29 cellular contexts compared by ENCODE assay signal in genomic region chr20:25464501-25465204, GRCh38. TPM values are rescaled to one million over a fixed set of nuclear protein-coding genes. Genes with fewer than 3 reads are reported as not detected.
A peak's percentile ranks its signal among the peaks of the same experiment; 100 is the strongest.
DNase-seq lines count a peak whose midpoint lies in the region; ATAC-seq and TF ChIP-seq lines count a peak whose summit lies in the region.
"Had no signal": no experiment of that assay in that cellular context is flagged by ENCODE, and none has a peak within 500 bp of the region (broad histone marks: within the 10 kb centered on the region; RNA-seq: fewer than 3 reads in every experiment).

No MANE protein-coding gene starts in this region.

- no peaks in the 10 kb centered on the region for H3K27me3 ChIP-seq in right atrium auricular region
- H3K27me3 ChIP-seq in RWPE2 (ENCODE audit: insufficient read depth, poor library complexity, severe bottlenecking), result no peaks in the 10 kb centered on the region
- H3K27me3 ChIP-seq in dorsolateral prefrontal cortex, result no peaks in the 10 kb centered on the region
- H3K27me3 ChIP-seq in PC-3 (ENCODE audit: low read length), result no peaks in the 10 kb centered on the region
- H3K27me3 ChIP-seq: BLaER1, breast epithelium, esophagus muscularis mucosa, gastrocnemius medialis, Peyer's patch, SJSA1, tibial artery had no signal

- H2AFZ ChIP-seq in PC-3 (ENCODE audit: low read length), result no peak overlapping the region

- no peaks in the 10 kb centered on the region for H4K20me1 ChIP-seq in PC-3 (ENCODE audit: low read length)

- no peak overlapping the region for H3K4me3 ChIP-seq in right atrium auricular region
- H3K4me3 ChIP-seq in RWPE2 (ENCODE audit: severe bottlenecking), result no peak overlapping the region
- H3K4me3 ChIP-seq in dorsolateral prefrontal cortex, result no peak overlapping the region
- no peak overlapping the region for H3K4me3 ChIP-seq in PC-3 (ENCODE audit: low read length)
- H3K4me3 ChIP-seq: BLaER1, breast epithelium, coronary artery, esophagus muscularis mucosa, gastrocnemius medialis, Peyer's patch, SJSA1, smooth muscle cell, tibial artery had no signal

- H3K9me2 ChIP-seq in PC-3 (replicated peaks; ENCODE audit: low read length), result no peaks in the 10 kb centered on the region

- H3F3A ChIP-seq in PC-3 (ENCODE audit: low read length, unreplicated experiment), result no peaks in the 10 kb centered on the region

- CTCF ChIA-PET in PC-3 (lab: Charles Lee), result no interaction called here

- H3K27ac ChIP-seq in right atrium auricular region, result no peak overlapping the region
- H3K27ac ChIP-seq in RWPE2 (ENCODE audit: poor library complexity, severe bottlenecking), result no peak overlapping the region
- peak overlapping the region in 1 of 59 donors; percentile 22 for H3K27ac ChIP-seq in dorsolateral prefrontal cortex
- H3K27ac ChIP-seq in PC-3 (ENCODE audit: low read length), result no peak overlapping the region
- H3K27ac ChIP-seq: BLaER1, breast epithelium, coronary artery, esophagus muscularis mucosa, HL-60, Peyer's patch, SJSA1, tibial artery had no signal

- no peak overlapping the region for H3K9ac ChIP-seq in PC-3 (ENCODE audit: low read length)
- H3K9ac ChIP-seq: BLaER1 had no signal

- TF ChIP-seq CTCF in right atrium auricular region (IDR thresholded peaks at IDR 0.05), result no peak
- TF ChIP-seq CTCF in RWPE2 (IDR thresholded peaks at IDR 0.05; ENCODE audit: poor library complexity, severe bottlenecking), result no peak
- TF ChIP-seq CTCF in dorsolateral prefrontal cortex (IDR thresholded peaks at IDR 0.05 in 54 of 56, conservative IDR thresholded peaks at IDR 0.05 in 2 of 56; ENCODE audit: low read depth in 1 of 56, partially characterized antibody in 56 of 56), result no peak
- TF ChIP-seq CTCF in PC-3 (conservative IDR thresholded peaks at IDR 0.05; ENCODE audit: low read depth, low read length), result no peak

- POLR2A ChIA-PET in PC-3 (lab: Charles Lee; ENCODE audit: unreplicated experiment), result no interaction called here

- H3K36me3 ChIP-seq in right atrium auricular region (peaks cover 9% of the 10 kb centered on the region), RWPE2 (ENCODE audit: low read depth) (peaks cover 4% of the 10 kb centered on the region; the same call in 1 of the 2 replicates), PC-3 (ENCODE audit: low read depth, low read length) (no peaks in the 10 kb centered on the region)
- H3K36me3 ChIP-seq: breast epithelium, gastrocnemius medialis had no signal

- no TSS peak for BruUV-seq in PC-3 (replicated peaks; lab: Mats Ljungman, UMichigan)

- H3K4me1 ChIP-seq in right atrium auricular region, result peaks cover 0 to 7% of the 10 kb centered on the region in 2 donors
- H3K4me1 ChIP-seq in RWPE2 (ENCODE audit: insufficient read depth, poor library complexity, severe bottlenecking), result no peaks in the 10 kb centered on the region
- no peaks in the 10 kb centered on the region for H3K4me1 ChIP-seq in PC-3 (ENCODE audit: insufficient read depth, low read length)
- H3K4me1 ChIP-seq: breast epithelium, esophagus muscularis mucosa, gastrocnemius medialis, Peyer's patch, SJSA1, tibial artery had no signal

- DNase-seq in cardiac septum (ENCODE audit: low spot score) (peak; percentile 53), right atrium auricular region (ENCODE audit: low spot score) (no peak), RWPE2 (ENCODE audit: low spot score) (peak; percentile 29), myocyte (ENCODE audit: low read depth) (peak; percentile 35), dorsolateral prefrontal cortex (no peak), PC-3 (no peak)
- DNase-seq: activated CD4-positive, CD25-positive, alpha-beta regulatory T cell; activated CD8-positive, alpha-beta memory T cell treated with anti-CD3 and anti-CD28 coated beads, Interleukin-2, amount 10 ng/mL, durations not matched to agents 7 days and 5 days; DND-41; endodermal cell; HFFc6; hippocampal formation; Karpas-422; mesenchymal stem cell; NCI-H187; NCI-H526; Peyer's patch; stimulated activated CD4-positive, alpha-beta T cell treated with anti-CD3 and anti-CD28 coated beads, Interleukin-2, amount 100 ng/mL, for 24 hours; tibial artery had no signal

- intact Hi-C loops in cardiac septum (cut with DNase I) (no loop called here), dorsolateral prefrontal cortex (cut with DNase I) (no loop called here), PC-3 (cut with micrococcal nuclease) (no loop called here)

- H3K9me3 ChIP-seq in right atrium auricular region (no peaks in the 10 kb centered on the region), RWPE2 (ENCODE audit: severe bottlenecking) (no peaks in the 10 kb centered on the region), PC-3 (ENCODE audit: low read length) (no peaks in the 10 kb centered on the region)
- H3K9me3 ChIP-seq: BLaER1, breast epithelium, esophagus muscularis mucosa, gastrocnemius medialis, Peyer's patch, SJSA1, tibial artery had no signal

- no peak for ATAC-seq in RWPE2 (ENCODE audit: low read depth)
- ATAC-seq in HG02973 (IDR thresholded peaks at IDR 0.05; ENCODE audit: unreplicated experiment), result no peak
- no peak for ATAC-seq in PC-3
- ATAC-seq in GM18517 (IDR thresholded peaks at IDR 0.05; ENCODE audit: unreplicated experiment), result no peak
- ATAC-seq: activated CD8-positive, alpha-beta memory T cell treated with anti-CD3 and anti-CD28 coated beads, Interleukin-2, amount 10 ng/mL, durations not matched to agents 7 days and 5 days; gastrocnemius medialis had no signal

- H3K79me2 ChIP-seq in PC-3 (ENCODE audit: low read length), result no peaks in the 10 kb centered on the region

- H3K4me2 ChIP-seq in PC-3 (ENCODE audit: low read length), result no peak overlapping the region
- H3K4me2 ChIP-seq: BLaER1, smooth muscle cell had no signal

RNA-seq across cellular contexts. Expression of gene GINS1, which starts 57.2 kb away (rescaled TPM):
- total RNA-seq in cardiac septum (0.43 TPM), right atrium auricular region (under 1 TPM; 0.33 to 0.35 TPM), myocyte (2.2 and 3.0 TPM in 2 replicates), dorsolateral prefrontal cortex (1 to 10 TPM; 1.5 to 7.8 (median 3.0) TPM), PC-3 (2014; rRNA removed) (27.5 and 28.1 TPM in 2 replicates)
- polyA plus RNA-seq in myocyte (2012), result 1.1 TPM

Comparison
In these comparisons a context has a peak if more than half of its experiments do, and no peak if none do; other contexts are left out.
1. DNase-seq: peak in cardiac septum (single experiment), RWPE2 (single experiment) and myocyte (single experiment); none in right atrium auricular region (single experiment), dorsolateral prefrontal cortex (0 of 10) and PC-3 (single experiment).